15 cellular contexts compared by ENCODE assay signal in the genomic region with DNA sequence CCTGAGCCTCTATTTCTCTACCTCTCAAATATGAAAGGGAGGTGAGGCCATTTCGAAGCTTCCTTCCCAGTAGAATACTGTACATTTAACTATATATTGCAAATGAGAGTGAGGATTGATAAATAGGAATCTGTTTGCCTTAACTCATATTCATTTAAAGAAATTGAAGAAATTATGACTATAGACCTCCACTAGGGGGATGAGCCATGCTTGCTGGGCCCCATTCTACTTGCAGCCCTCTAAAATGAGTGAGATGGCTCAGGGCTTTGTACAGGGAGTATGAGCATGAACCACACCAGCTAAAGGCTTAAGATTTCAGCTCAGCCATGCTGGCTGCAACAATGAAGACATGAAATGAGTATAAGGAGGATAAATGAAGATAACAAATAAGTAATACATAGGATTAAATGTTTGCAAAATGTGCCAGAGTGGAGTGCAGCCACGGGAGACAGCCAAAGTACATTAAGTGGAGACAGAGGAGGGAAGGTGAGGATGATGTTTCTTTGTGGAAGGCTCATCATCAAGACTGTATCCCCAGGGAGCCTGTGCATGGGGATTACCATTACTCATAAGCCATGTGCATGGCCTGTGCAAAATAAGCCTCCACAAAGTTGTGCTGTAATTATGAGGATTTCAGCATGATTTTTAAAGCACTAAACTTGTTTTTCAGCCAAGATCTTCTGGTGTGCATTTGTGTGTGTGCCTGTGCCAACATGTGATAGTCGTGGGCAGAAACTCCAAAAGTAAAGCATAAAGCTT.
DNase-seq lines count a peak whose midpoint lies in the region; ATAC-seq and TF ChIP-seq lines count a peak whose summit lies in the region.
"Had no signal": no experiment of that assay in that cellular context is flagged by ENCODE, and none has a peak within 500 bp of the region (broad histone marks: within the 10 kb centered on the region; RNA-seq: fewer than 3 reads in every experiment).

No MANE protein-coding gene starts in this region.

- H2AK9ac ChIP-seq in IMR-90 (replicated peaks; ENCODE audit: low read depth, low read length, poor library complexity), result no peak overlapping the region

- no peak overlapping the region for H3K27ac ChIP-seq in IMR-90 (ENCODE audit: insufficient read depth, low read length)
- no peak overlapping the region for H3K27ac ChIP-seq in RWPE2 (ENCODE audit: poor library complexity, severe bottlenecking)
- H3K27ac ChIP-seq in naive thymus-derived CD4-positive, alpha-beta T cell (ENCODE audit: low read depth, low read length), result no peak overlapping the region
- H3K27ac ChIP-seq: thoracic aorta had no signal

- BruUV-seq in Caco-2 (replicated peaks; lab: Mats Ljungman, UMichigan) (no TSS peak), IMR-90 (replicated peaks; lab: Mats Ljungman, UMichigan) (no TSS peak)

- H3K23ac ChIP-seq in IMR-90 (ENCODE audit: low read depth, low read length), result no peak overlapping the region

- no peak for TF ChIP-seq RAD21 in IMR-90 (IDR thresholded peaks at IDR 0.05; ENCODE audit: low read length)

- no peaks in the 10 kb centered on the region for H3K36me3 ChIP-seq in Caco-2 (ENCODE audit: control insufficient read depth, insufficient read depth, low read length)
- no peaks in the 10 kb centered on the region for H3K36me3 ChIP-seq in IMR-90 (ENCODE audit: control insufficient read depth, insufficient read depth, low read length)
- no peaks in the 10 kb centered on the region for H3K36me3 ChIP-seq in RWPE2 (ENCODE audit: low read depth)
- H3K36me3 ChIP-seq in kidney epithelial cell (ENCODE audit: control insufficient read depth, insufficient read depth, low read length), result no peaks in the 10 kb centered on the region
- H3K36me3 ChIP-seq in naive thymus-derived CD4-positive, alpha-beta T cell (ENCODE audit: control insufficient read depth in 2 of 3, insufficient read depth in 3 of 3, low read length in 3 of 3), result no peaks in the 10 kb centered on the region
- H3K36me3 ChIP-seq: thoracic aorta had no signal

- no peak overlapping the region for H2AK5ac ChIP-seq in IMR-90 (ENCODE audit: low read depth, low read length)

- no peaks in the 10 kb centered on the region for H3K36me3 Mint-ChIP-seq in Caco-2 (ENCODE audit: insufficient read depth, unreplicated experiment)
- H3K36me3 Mint-ChIP-seq in naive thymus-derived CD4-positive, alpha-beta T cell, result no peaks in the 10 kb centered on the region
- H3K36me3 Mint-ChIP-seq: CD8-positive, alpha-beta memory T cell had no signal

- no peak overlapping the region for H3K9ac ChIP-seq in IMR-90 (ENCODE audit: low read depth, low read length)

- H4K8ac ChIP-seq in IMR-90 (ENCODE audit: low read depth in 2 of 2, low read length in 2 of 2), result no peak overlapping the region

- H4K91ac ChIP-seq in IMR-90 (ENCODE audit: insufficient read depth, low read depth, low read length), result no peak overlapping the region

- no peak overlapping the region for H3K4me2 ChIP-seq in IMR-90 (ENCODE audit: low read depth, low read length)

- H3K4me3 Mint-ChIP-seq in Caco-2 (ENCODE audit: unreplicated experiment), result no peak overlapping the region
- peak overlapping the region in 1 of 10 donors; percentile 10 for H3K4me3 Mint-ChIP-seq in naive thymus-derived CD4-positive, alpha-beta T cell
- H3K4me3 Mint-ChIP-seq: activated naive CD4-positive, alpha-beta T cell treated with anti-CD3 and anti-CD28 coated beads for 36 hours; CD8-positive, alpha-beta memory T cell had no signal

- H3K4ac ChIP-seq in IMR-90 (ENCODE audit: low read depth, low read length), result no peak overlapping the region

- H3K27ac Mint-ChIP-seq in Caco-2 (ENCODE audit: unreplicated experiment), result no peak overlapping the region
- H3K27ac Mint-ChIP-seq in naive thymus-derived CD4-positive, alpha-beta T cell, result no peak overlapping the region
- H3K27ac Mint-ChIP-seq: activated naive CD4-positive, alpha-beta T cell treated with anti-CD3 and anti-CD28 coated beads for 36 hours; CD8-positive, alpha-beta memory T cell had no signal

- H3K27me3 ChIP-seq in Caco-2 (replicated peaks; ENCODE audit: control insufficient read depth, insufficient read depth, low read length), result no peaks in the 10 kb centered on the region
- no peaks in the 10 kb centered on the region for H3K27me3 ChIP-seq in IMR-90 (ENCODE audit: control insufficient read depth, insufficient read depth, low read length)
- H3K27me3 ChIP-seq in RWPE2 (ENCODE audit: insufficient read depth, poor library complexity, severe bottlenecking), result no peaks in the 10 kb centered on the region
- no peaks in the 10 kb centered on the region for H3K27me3 ChIP-seq in kidney epithelial cell (ENCODE audit: control insufficient read depth, insufficient read depth, low read length)
- no peaks in the 10 kb centered on the region for H3K27me3 ChIP-seq in naive thymus-derived CD4-positive, alpha-beta T cell (ENCODE audit: control insufficient read depth in 2 of 2, insufficient read depth in 2 of 2, low read length in 2 of 2)

- POLR2A ChIA-PET in Caco-2 (lab: Charles Lee), result no interaction called here
- POLR2A ChIA-PET in IMR-90 (lab: Charles Lee; ENCODE audit: unreplicated experiment), result no interaction called here
- POLR2A ChIA-PET in naive thymus-derived CD4-positive, alpha-beta T cell (lab: Charles Lee), result no interaction called here

- ATAC-seq in IMR-90 (ENCODE audit: low read depth), result no peak
- ATAC-seq in RWPE2 (ENCODE audit: low read depth), result no peak
- no peak for ATAC-seq in naive thymus-derived CD4-positive, alpha-beta T cell

- no peak overlapping the region for H2BK20ac ChIP-seq in IMR-90 (ENCODE audit: low read depth, low read length)

- H3K4me1 Mint-ChIP-seq in Caco-2 (ENCODE audit: low read depth, unreplicated experiment), result no peaks in the 10 kb centered on the region
- H3K4me1 Mint-ChIP-seq in naive thymus-derived CD4-positive, alpha-beta T cell, result no peaks in the 10 kb centered on the region
- H3K4me1 Mint-ChIP-seq: CD8-positive, alpha-beta memory T cell had no signal

- dilution Hi-C loops in IMR-90 (cut with HindIII; ENCODE audit: low sequenced_read_pairs, unreplicated experiment), result no loop called here

- H2BK5ac ChIP-seq in IMR-90 (ENCODE audit: low read depth, low read length, poor library complexity, severe bottlenecking), result no peak overlapping the region

- TF ChIP-seq CTCF in Caco-2 (IDR thresholded peaks at IDR 0.05; ENCODE audit: insufficient read depth in 1 of 2, low read depth in 1 of 2, low read length in 1 of 2, severe bottlenecking in 1 of 2, unreplicated experiment in 1 of 2), result peak; percentile 34 to 37
- 0 out of 2 replicates have a peak, but pooled peaks have one; percentile 7 for TF ChIP-seq CTCF in IMR-90 (conservative IDR thresholded peaks at IDR 0.05; ENCODE audit: low read depth, low read length)
- peak; percentile 35 for TF ChIP-seq CTCF in RWPE2 (IDR thresholded peaks at IDR 0.05; ENCODE audit: poor library complexity, severe bottlenecking)
- peak; percentile 23 for TF ChIP-seq CTCF in kidney epithelial cell (IDR thresholded peaks at IDR 0.05; ENCODE audit: insufficient read depth, low read length, poor library complexity, severe bottlenecking)

- H3K9me3 ChIP-seq in Caco-2 (no peaks in the 10 kb centered on the region; the same call in 1 of the 2 replicates), IMR-90 (ENCODE audit: control insufficient read depth, insufficient read depth, low read length) (peaks cover 5% of the 10 kb centered on the region), RWPE2 (ENCODE audit: severe bottlenecking) (no peaks in the 10 kb centered on the region)
- no peaks in the 10 kb centered on the region for H3K9me3 ChIP-seq in naive thymus-derived CD4-positive, alpha-beta T cell (ENCODE audit: control insufficient read depth in 2 of 3, low read length in 3 of 3)
- H3K9me3 ChIP-seq: thoracic aorta had no signal

- in situ Hi-C loops in IMR-90 (cut with MboI; ENCODE audit: low sequenced_read_pairs), result no loop called here

- H4K5ac ChIP-seq in IMR-90 (ENCODE audit: low read depth, low read length), result no peak overlapping the region

- no peak for TF ChIP-seq POLR2A in IMR-90 (IDR thresholded peaks at IDR 0.05; ENCODE audit: low read depth, low read length)

- no peak overlapping the region for H3K56ac ChIP-seq in IMR-90 (ENCODE audit: extremely low read depth, insufficient read depth, low read length)

- no CpG with 5 or more reads among the region's 3 CpGs for WGBS in IMR-90 (ENCODE audit: extremely low coverage in 2 of 2, insufficient read length in 1 of 2), 2 experiments

- peak in 1 of 2 experiments; percentile 12 for DNase-seq in Caco-2
- DNase-seq in IMR-90, result no peak
- no peak for DNase-seq in RWPE2 (ENCODE audit: low spot score)
- no peak for DNase-seq in kidney epithelial cell (ENCODE audit: low read depth)
- DNase-seq in stimulated activated CD4-positive, alpha-beta T cell treated with anti-CD3 and anti-CD28 coated beads, Interleukin-4, amount 100 ng/mL, for 24 hours, result no peak
- no peak for DNase-seq in DMS153 treated with DMSO at 0.1 percent for 48 hours (lab: John Stamatoyannopoulos, UW; ENCODE audit: unreplicated experiment)
- no peak for DNase-seq in activated naive CD4-positive, alpha-beta T cell treated with Interleukin-2 at 50 U/mL for 16 hours
- DNase-seq in naive thymus-derived CD4-positive, alpha-beta T cell, result no peak
- DNase-seq: activated CD4-positive, alpha-beta T cell treated with anti-CD3 and anti-CD28 coated beads for 48 hours; activated naive CD4-positive, alpha-beta T cell treated with anti-CD3 and anti-CD28 coated beads for 36 hours; CD8-positive, alpha-beta memory T cell; mammary epithelial cell; NCI-H1092; RPMI8226 had no signal

- no peaks in the 10 kb centered on the region for H3K9me3 Mint-ChIP-seq in Caco-2 (ENCODE audit: unreplicated experiment)
- peaks cover 0 to 37% (median 6%) of the 10 kb centered on the region in 11 donors for H3K9me3 Mint-ChIP-seq in naive thymus-derived CD4-positive, alpha-beta T cell

- H3K4me1 ChIP-seq in Caco-2 (no peaks in the 10 kb centered on the region; the same call in 1 of the 2 replicates), IMR-90 (ENCODE audit: control insufficient read depth, insufficient read depth, low read length) (no peaks in the 10 kb centered on the region), RWPE2 (ENCODE audit: insufficient read depth, poor library complexity, severe bottlenecking) (no peaks in the 10 kb centered on the region)
- no peaks in the 10 kb centered on the region for H3K4me1 ChIP-seq in naive thymus-derived CD4-positive, alpha-beta T cell (ENCODE audit: control insufficient read depth in 2 of 2, insufficient read depth in 2 of 2, low read length in 2 of 2)

- no peak overlapping the region for H3K18ac ChIP-seq in IMR-90 (ENCODE audit: low read depth, low read length)

- H4K20me1 ChIP-seq in IMR-90 (ENCODE audit: insufficient read depth, low read length), result no peaks in the 10 kb centered on the region

- H3K9me1 ChIP-seq in IMR-90 (ENCODE audit: insufficient read depth, low read length), result no peaks in the 10 kb centered on the region

- intact Hi-C loops in Caco-2 (cut with micrococcal nuclease; ENCODE audit: unreplicated experiment) (no loop called here), IMR-90 (cut with micrococcal nuclease) (no loop called here)
- intact Hi-C loops in naive thymus-derived CD4-positive, alpha-beta T cell (cut with micrococcal nuclease), result no loop called here

- no peak overlapping the region for H2AFZ ChIP-seq in IMR-90 (replicated peaks; ENCODE audit: low read length, poor library complexity)

- peaks cover 7% of the 10 kb centered on the region for H3K27me3 Mint-ChIP-seq in Caco-2 (ENCODE audit: insufficient read depth, unreplicated experiment)
- peaks cover 0 to 1% (median 0%) of the 10 kb centered on the region in 5 donors for H3K27me3 Mint-ChIP-seq in naive thymus-derived CD4-positive, alpha-beta T cell

- no peak overlapping the region for H2BK15ac ChIP-seq in IMR-90 (ENCODE audit: low read depth, low read length)

- no peaks in the 10 kb centered on the region for H3K79me1 ChIP-seq in IMR-90 (ENCODE audit: low read depth in 1 of 2, low read length in 2 of 2)

- CTCF ChIA-PET in Caco-2 (lab: Charles Lee), result no interaction called here
- CTCF ChIA-PET in IMR-90 (lab: Yijun Ruan, JAX), result no interaction called here
- CTCF ChIA-PET in naive thymus-derived CD4-positive, alpha-beta T cell (lab: Charles Lee), result no interaction called here

- no peak overlapping the region for H2BK120ac ChIP-seq in IMR-90 (ENCODE audit: low read depth, low read length)

- H3K4me3 ChIP-seq in Caco-2 (ENCODE audit: low read depth, low read length) (no peak overlapping the region), IMR-90 (ENCODE audit: insufficient read depth, low read depth, low read length) (no peak overlapping the region), RWPE2 (ENCODE audit: severe bottlenecking) (no peak overlapping the region), kidney epithelial cell (ENCODE audit: low read depth, low read length) (no peak overlapping the region)
- H3K4me3 ChIP-seq in naive thymus-derived CD4-positive, alpha-beta T cell (ENCODE audit: low read length), result no peak overlapping the region
- H3K4me3 ChIP-seq: thoracic aorta had no signal

- H3K14ac ChIP-seq in IMR-90 (replicated peaks; ENCODE audit: low read depth, low read length), result no peak overlapping the region
